Comparison of ENCODE assay signal across 1 cellular context in the genomic region with DNA sequence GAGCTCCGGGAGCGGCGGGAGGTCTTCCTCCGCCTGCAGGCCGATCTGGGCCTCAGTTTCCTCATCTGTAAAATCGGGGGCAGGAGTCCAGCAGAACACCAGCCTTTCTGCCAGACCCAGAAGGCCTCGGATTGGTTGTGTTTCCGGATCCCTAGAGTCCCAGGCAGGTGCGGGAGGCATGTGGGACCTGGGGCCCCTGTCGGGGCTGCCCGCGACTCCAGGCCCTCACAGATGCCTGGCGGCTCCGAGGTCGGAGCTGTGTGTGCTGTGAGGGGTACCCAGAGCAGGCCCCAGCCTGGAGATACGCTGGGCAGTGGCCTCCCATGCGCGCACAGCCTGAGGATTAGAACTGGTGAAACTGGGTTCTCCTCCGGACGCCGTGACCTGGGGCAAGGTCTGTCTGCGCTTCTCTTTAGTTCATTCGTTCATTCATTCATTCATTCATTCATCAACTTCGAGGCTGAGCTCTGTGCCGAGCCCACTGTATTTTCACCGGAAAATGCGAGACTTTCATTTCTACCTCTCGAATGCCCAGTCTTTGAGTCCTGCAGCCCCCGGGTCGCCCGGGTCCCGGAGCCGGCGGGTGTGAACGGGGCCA.
A peak's percentile ranks its signal among the peaks of the same experiment; 100 is the strongest.
TF ChIP-seq lines count a peak whose summit lies in the region.

No MANE protein-coding gene starts in this region.

TF ChIP-seq in GM12878, 131 proteins besides CTCF, POLR2A, EP300 and RAD21 (continued from another document):
- TF ChIP-seq ZNF24 (IDR thresholded peaks at IDR 0.05) = peak; percentile 89
TF ChIP-seq in GM12878: peak in this region for 1.
